ENCODE assay signal across 18 cellular contexts in genomic region chr9:8134629-8135028, GRCh38.
DNase-seq lines count a peak whose midpoint lies in the region; ATAC-seq and TF ChIP-seq lines count a peak whose summit lies in the region.
"Had no signal": no experiment of that assay in that cellular context is flagged by ENCODE, and none has a peak within 500 bp of the region (broad histone marks: within the 10 kb centered on the region; RNA-seq: fewer than 3 reads in every experiment).

No MANE protein-coding gene starts in this region.

- no peaks in the 10 kb centered on the region for H3F3A ChIP-seq in neural progenitor cell (ENCODE audit: low read depth)

- no peak overlapping the region for H3K4me2 ChIP-seq in neural progenitor cell

- ATAC-seq in omental fat pad (ENCODE audit: low FRiP score), result no peak
- ATAC-seq: CD8-positive, alpha-beta T cell had no signal

- H3K27ac ChIP-seq in caudate nucleus (ENCODE audit: low read depth, low read length) (peak overlapping the region; percentile 20), layer of hippocampus (ENCODE audit: low read depth, low read length) (peak overlapping the region; percentile 12), neural progenitor cell (no peak overlapping the region)
- H3K27ac ChIP-seq: 22Rv1, GM23248 had no signal

- H3K4me3 Mint-ChIP-seq in neural progenitor cell, result no peak overlapping the region
- no peak overlapping the region for H3K4me3 Mint-ChIP-seq in type B pancreatic cell
- H3K4me3 Mint-ChIP-seq: CD4-positive, CD25-positive, alpha-beta regulatory T cell; CD8-positive, alpha-beta T cell; HFFc6 had no signal

- H3K9me3 ChIP-seq in neural progenitor cell (ENCODE audit: low read depth), result no peaks in the 10 kb centered on the region
- H3K9me3 ChIP-seq: Caco-2, HAP-1 had no signal

- no peaks in the 10 kb centered on the region for H3K79me2 ChIP-seq in neural progenitor cell (ENCODE audit: low read depth)

- no peaks in the 10 kb centered on the region for H3K4me1 ChIP-seq in neural progenitor cell
- H3K4me1 ChIP-seq: Caco-2 had no signal

- H3K4me3 ChIP-seq in neural progenitor cell (no peak overlapping the region), H7 (ENCODE audit: insufficient read depth, low read depth, low read length) (no peak overlapping the region)
- H3K4me3 ChIP-seq: GM23248, HAP-1 had no signal

- no peak for TF ChIP-seq CTCF in neural progenitor cell (IDR thresholded peaks at IDR 0.05)
- no peak for TF ChIP-seq CTCF in omental fat pad (IDR thresholded peaks at IDR 0.05)
- TF ChIP-seq CTCF in type B pancreatic cell (conservative IDR thresholded peaks at IDR 0.05), result no peak

- H3K9ac ChIP-seq in neural progenitor cell, result no peak overlapping the region
- H3K9ac ChIP-seq: GM23248 had no signal

- no peaks in the 10 kb centered on the region for H3K36me3 ChIP-seq in neural progenitor cell
- H3K36me3 ChIP-seq in H7 (replicated peaks; ENCODE audit: control insufficient read depth, insufficient read depth, low read length), result no peaks in the 10 kb centered on the region
- H3K36me3 ChIP-seq: HAP-1 had no signal

- H3K27me3 ChIP-seq in layer of hippocampus (ENCODE audit: control insufficient read depth, insufficient read depth, low read length) (no peaks in the 10 kb centered on the region), neural progenitor cell (no peaks in the 10 kb centered on the region), H7 (ENCODE audit: control insufficient read depth, insufficient read depth, low read length) (no peaks in the 10 kb centered on the region)

- H3K4me1 Mint-ChIP-seq in neural progenitor cell (peaks cover 6% of the 10 kb centered on the region), type B pancreatic cell (ENCODE audit: unreplicated experiment) (peaks cover 5% of the 10 kb centered on the region)

- H3K27me3 Mint-ChIP-seq in neural progenitor cell (ENCODE audit: insufficient read depth, low read depth) (peaks cover 4% of the 10 kb centered on the region), type B pancreatic cell (no peaks in the 10 kb centered on the region)
- H3K27me3 Mint-ChIP-seq: CD4-positive, CD25-positive, alpha-beta regulatory T cell had no signal

- H2AFZ ChIP-seq in neural progenitor cell (replicated peaks), result no peak overlapping the region
- H2AFZ ChIP-seq: GM23248 had no signal

- DNase-seq in Ammon's horn (ENCODE audit: low spot score) (peak; percentile 2), caudate nucleus (lab: John Stamatoyannopoulos, UW) (peak in 6 of 61 donors; percentile 1 to 5 (median 2)), neural progenitor cell (ENCODE audit: low spot score) (no peak), omental fat pad (ENCODE audit: low spot score) (no peak), type B pancreatic cell (ENCODE audit: extremely low spot score, unreplicated experiment) (no peak), H7 (no peak)
- no peak for DNase-seq in effector CD8-positive, alpha-beta T cell (lab: John Stamatoyannopoulos, UW)
- DNase-seq: C1 segment of cervical spinal cord; Caco-2; CD4-positive, CD25-positive, alpha-beta regulatory T cell; CD8-positive, alpha-beta T cell; DMS153; DND-41; GM23248; HFFc6 had no signal

- peak overlapping the region; percentile 4 for H3K27ac Mint-ChIP-seq in neural progenitor cell
- no peak overlapping the region for H3K27ac Mint-ChIP-seq in type B pancreatic cell
- H3K27ac Mint-ChIP-seq: CD4-positive, CD25-positive, alpha-beta regulatory T cell; CD8-positive, alpha-beta T cell; HFFc6 had no signal

- H3K36me3 Mint-ChIP-seq in neural progenitor cell (no peaks in the 10 kb centered on the region), type B pancreatic cell (no peaks in the 10 kb centered on the region)
- H3K36me3 Mint-ChIP-seq: CD4-positive, CD25-positive, alpha-beta regulatory T cell; CD8-positive, alpha-beta T cell had no signal

- H3K9me3 Mint-ChIP-seq in neural progenitor cell, result no peaks in the 10 kb centered on the region
- no peaks in the 10 kb centered on the region for H3K9me3 Mint-ChIP-seq in type B pancreatic cell
- H3K9me3 Mint-ChIP-seq: CD4-positive, CD25-positive, alpha-beta regulatory T cell; CD8-positive, alpha-beta T cell had no signal

- no peaks in the 10 kb centered on the region for H4K20me1 ChIP-seq in neural progenitor cell (ENCODE audit: low read depth)
